In genomic region chr6:155085582-155086253, GRCh38 we compare ENCODE assay signal across 11 cellular contexts.
DNase-seq lines count a peak whose midpoint lies in the region; ATAC-seq, FAIRE-seq and TF ChIP-seq lines count a peak whose summit lies in the region.
"Had no signal": no experiment of that assay in that cellular context is flagged by ENCODE, and none has a peak within 500 bp of the region (broad histone marks: within the 10 kb centered on the region; RNA-seq: fewer than 3 reads in every experiment).

No MANE protein-coding gene starts in this region.

- no peak overlapping the region for H2AFZ ChIP-seq in PC-3 (ENCODE audit: low read length)
- H2AFZ ChIP-seq in mammary epithelial cell (ENCODE audit: low read depth, low read length) = no peak overlapping the region

- no peak for TF ChIP-seq CTCF in PC-3 (conservative IDR thresholded peaks at IDR 0.05; ENCODE audit: low read depth, low read length)
- TF ChIP-seq CTCF in mammary epithelial cell (conservative IDR thresholded peaks at IDR 0.05 in 1 of 2, IDR thresholded peaks at IDR 0.05 in 1 of 2; ENCODE audit: extremely low read depth in 1 of 2, insufficient read depth in 1 of 2, low read depth in 1 of 2, low read length in 2 of 2) = no peak
- no peak for TF ChIP-seq CTCF in mucosa of descending colon (IDR thresholded peaks at IDR 0.05)
- TF ChIP-seq CTCF in omental fat pad (IDR thresholded peaks at IDR 0.05) = no peak
- TF ChIP-seq CTCF in coronary artery (IDR thresholded peaks at IDR 0.05) = no peak
- TF ChIP-seq CTCF in kidney (IDR thresholded peaks at IDR 0.05; ENCODE audit: borderline replicate concordance, extremely low read depth, insufficient read depth) = no peak

- H3K36me3 ChIP-seq in PC-3 (ENCODE audit: low read depth, low read length) (no peaks in the 10 kb centered on the region), mammary epithelial cell (ENCODE audit: insufficient read depth, low read length) (no peaks in the 10 kb centered on the region), mucosa of descending colon (ENCODE audit: low read depth) (no peaks in the 10 kb centered on the region), kidney (ENCODE audit: control insufficient read depth in 1 of 2, insufficient read depth in 2 of 2, low read length in 2 of 2) (no peaks in the 10 kb centered on the region)
- H3K36me3 ChIP-seq: ovary had no signal

- BruUV-seq in PC-3 (replicated peaks; lab: Mats Ljungman, UMichigan) = no TSS peak
- BruUV-seq in mammary epithelial cell (replicated peaks; lab: Mats Ljungman, UMichigan) = no TSS peak

- H3K9me2 ChIP-seq in PC-3 (replicated peaks; ENCODE audit: low read length) = no peaks in the 10 kb centered on the region

- no peaks in the 10 kb centered on the region for H3K79me2 ChIP-seq in PC-3 (ENCODE audit: low read length)
- no peaks in the 10 kb centered on the region for H3K79me2 ChIP-seq in mammary epithelial cell (ENCODE audit: insufficient read depth, low read length)

- intact Hi-C loops in PC-3 (cut with micrococcal nuclease) = no loop called here
- intact Hi-C loops in mammary epithelial cell (cut with micrococcal nuclease) = no loop called here
- intact Hi-C loops in mucosa of descending colon (cut with DNase I, micrococcal nuclease) = no loop called here
- intact Hi-C loops in kidney (cut with DNase I) = no loop called here

- no peaks in the 10 kb centered on the region for H4K20me1 ChIP-seq in PC-3 (ENCODE audit: low read length)
- no peaks in the 10 kb centered on the region for H4K20me1 ChIP-seq in mammary epithelial cell (ENCODE audit: insufficient read depth, low read length)

- no peak overlapping the region for H3K9ac ChIP-seq in PC-3 (ENCODE audit: low read length)
- no peak overlapping the region for H3K9ac ChIP-seq in mammary epithelial cell (ENCODE audit: insufficient read depth, low read length)
- H3K9ac ChIP-seq in kidney (ENCODE audit: low read length in 2 of 2) = no peak overlapping the region

- dilution Hi-C loops in mammary epithelial cell (cut with HindIII; ENCODE audit: low sequenced_read_pairs) = no loop called here

- WGBS in mammary epithelial cell (ENCODE audit: low coverage, missing lambda C conversion rate) = 58% methylated on average over 8 of the region's 8 CpGs

- CTCF ChIA-PET in PC-3 (lab: Charles Lee) (no interaction called here), mammary epithelial cell (lab: Charles Lee; ENCODE audit: low non-redundant PET) (interaction anchor here (0.6 to 1.1 kb wide), 2 partner anchors 25 to 410 kb away, joined by 3 read pairs; no protein-coding TSS in a partner anchor)

- H3K4me2 ChIP-seq in PC-3 (ENCODE audit: low read length) (peak overlapping the region; percentile 0; the same call in 1 of the 2 replicates), mammary epithelial cell (ENCODE audit: insufficient read depth, low read depth, low read length) (peak overlapping the region; percentile 8)

- H3K27ac ChIP-seq in PC-3 (ENCODE audit: low read length) (peak overlapping the region; percentile 60), mammary epithelial cell (ENCODE audit: insufficient read depth, low read depth, low read length) (peak overlapping the region; percentile 13), coronary artery (no peak overlapping the region), kidney (ENCODE audit: low read depth in 2 of 2, low read length in 2 of 2) (no peak overlapping the region)
- H3K27ac ChIP-seq: ovary had no signal

- POLR2A ChIA-PET in PC-3 (lab: Charles Lee; ENCODE audit: unreplicated experiment) = interaction anchor here (0.5 kb wide), 1 partner anchor 71 kb away, joined by 3 read pairs; no protein-coding TSS in a partner anchor

- no peaks in the 10 kb centered on the region for H3F3A ChIP-seq in PC-3 (ENCODE audit: low read length, unreplicated experiment)

- in situ Hi-C loops in mammary epithelial cell (cut with MboI; ENCODE audit: low sequenced_read_pairs in 2 of 2) = no loop called here

- H3K9me3 ChIP-seq in PC-3 (ENCODE audit: low read length) (no peaks in the 10 kb centered on the region), mammary epithelial cell (replicated peaks; ENCODE audit: insufficient read depth, low read length) (no peaks in the 10 kb centered on the region), mucosa of descending colon (no peaks in the 10 kb centered on the region), kidney (ENCODE audit: control insufficient read depth in 1 of 2, low read length in 2 of 2) (no peaks in the 10 kb centered on the region)
- H3K9me3 ChIP-seq: ovary had no signal

- H3K27me3 ChIP-seq in PC-3 (ENCODE audit: low read length) (no peaks in the 10 kb centered on the region), mammary epithelial cell (ENCODE audit: insufficient read depth, low read length) (no peaks in the 10 kb centered on the region)
- H3K27me3 ChIP-seq: ovary had no signal

- DNase-seq in EH (ENCODE audit: low read depth) = peak; percentile 18
- peak; percentile 81 for DNase-seq in PC-3
- DNase-seq in mammary epithelial cell = peak; percentile 98
- peak in 1 of 3 donors; percentile 12 for DNase-seq in mucosa of descending colon
- DNase-seq in omental fat pad (ENCODE audit: low spot score) = no peak
- DNase-seq in coronary artery (ENCODE audit: low spot score) = no peak
- no peak for DNase-seq in kidney
- DNase-seq: dermis blood vessel endothelial cell, DMS79 treated with DMSO at 0.1 percent for 48 hours, ovary had no signal

- H3K4me3 ChIP-seq in PC-3 (ENCODE audit: low read length) (no peak overlapping the region), mammary epithelial cell (replicated peaks in 1 of 3; ENCODE audit: insufficient read depth in 1 of 3, low read depth in 2 of 3, low read length in 3 of 3) (no peak overlapping the region), mucosa of descending colon (no peak overlapping the region), coronary artery (no peak overlapping the region), kidney (ENCODE audit: low read length in 2 of 2) (no peak overlapping the region)
- H3K4me3 ChIP-seq: ovary had no signal

- no peak for FAIRE-seq in kidney (lab: Jason Lieb, UNC)

- H3K4me1 ChIP-seq in PC-3 (ENCODE audit: insufficient read depth, low read length) (peaks cover 21% of the 10 kb centered on the region), mammary epithelial cell (ENCODE audit: insufficient read depth, low read length) (peaks cover 17% of the 10 kb centered on the region), mucosa of descending colon (ENCODE audit: low read depth) (no peaks in the 10 kb centered on the region), kidney (ENCODE audit: control insufficient read depth in 1 of 2, insufficient read depth in 1 of 2, low read depth in 1 of 2, low read length in 2 of 2) (no peaks in the 10 kb centered on the region)

- ATAC-seq in PC-3 = peak; percentile 87
- ATAC-seq in mucosa of descending colon = peak; percentile 73
- no peak for ATAC-seq in omental fat pad (ENCODE audit: low FRiP score)
- no peak for ATAC-seq in HG03342 (IDR thresholded peaks at IDR 0.05; ENCODE audit: unreplicated experiment)

Comparison
In these comparisons a context has a peak if more than half of its experiments do, and no peak if none do; other contexts are left out.
1. DNase-seq: peak in EH (single experiment), PC-3 (single experiment) and mammary epithelial cell (single experiment); none in omental fat pad (single experiment), coronary artery (single experiment) and kidney (single experiment).
2. ATAC-seq: peak in PC-3 (single experiment) and mucosa of descending colon (single experiment); none in omental fat pad (single experiment) and HG03342 (single experiment).
3. H3K27ac ChIP-seq: peak in PC-3 (single experiment) and mammary epithelial cell (single experiment); none in coronary artery (0 of 2) and kidney (0 of 2).